ENCODE assay signal across 1 cellular context in genomic region chr20:37729909-37730308, GRCh38.
TF ChIP-seq lines count a peak whose summit lies in the region.

No MANE protein-coding gene starts in this region.

TF ChIP-seq in IMR-90, 13 proteins besides CTCF, POLR2A, EP300 and RAD21:
- no peak for TF ChIP-seq RCOR1 (IDR thresholded peaks at IDR 0.05; ENCODE audit: insufficient replicate concordance, low read length)
- TF ChIP-seq, protein P1, sequence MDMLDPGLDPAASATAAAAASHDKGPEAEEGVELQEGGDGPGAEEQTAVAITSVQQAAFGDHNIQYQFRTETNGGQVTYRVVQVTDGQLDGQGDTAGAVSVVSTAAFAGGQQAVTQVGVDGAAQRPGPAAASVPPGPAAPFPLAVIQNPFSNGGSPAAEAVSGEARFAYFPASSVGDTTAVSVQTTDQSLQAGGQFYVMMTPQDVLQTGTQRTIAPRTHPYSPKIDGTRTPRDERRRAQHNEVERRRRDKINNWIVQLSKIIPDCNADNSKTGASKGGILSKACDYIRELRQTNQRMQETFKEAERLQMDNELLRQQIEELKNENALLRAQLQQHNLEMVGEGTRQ (IDR thresholded peaks at IDR 0.05; ENCODE audit: low read depth, low read length), result no peak
- TF ChIP-seq BHLHE40 (IDR thresholded peaks at IDR 0.05; ENCODE audit: low read depth, low read length), result no peak
- no peak for TF ChIP-seq MXI1 (IDR thresholded peaks at IDR 0.05; ENCODE audit: borderline replicate concordance, low read depth, low read length)
- TF ChIP-seq MAFK (IDR thresholded peaks at IDR 0.05; ENCODE audit: low read depth, low read length), result no peak
- no peak for TF ChIP-seq NFE2L2 (IDR thresholded peaks at IDR 0.05; ENCODE audit: low read depth, low read length)
- TF ChIP-seq FOS (IDR thresholded peaks at IDR 0.05; ENCODE audit: low read depth, low read length), result no peak
- no peak for TF ChIP-seq CHD1 (IDR thresholded peaks at IDR 0.05; ENCODE audit: low read depth, low read length)
- no peak for TF ChIP-seq MAZ (IDR thresholded peaks at IDR 0.05; ENCODE audit: borderline replicate concordance, low read depth, low read length)
- TF ChIP-seq, protein P2, sequence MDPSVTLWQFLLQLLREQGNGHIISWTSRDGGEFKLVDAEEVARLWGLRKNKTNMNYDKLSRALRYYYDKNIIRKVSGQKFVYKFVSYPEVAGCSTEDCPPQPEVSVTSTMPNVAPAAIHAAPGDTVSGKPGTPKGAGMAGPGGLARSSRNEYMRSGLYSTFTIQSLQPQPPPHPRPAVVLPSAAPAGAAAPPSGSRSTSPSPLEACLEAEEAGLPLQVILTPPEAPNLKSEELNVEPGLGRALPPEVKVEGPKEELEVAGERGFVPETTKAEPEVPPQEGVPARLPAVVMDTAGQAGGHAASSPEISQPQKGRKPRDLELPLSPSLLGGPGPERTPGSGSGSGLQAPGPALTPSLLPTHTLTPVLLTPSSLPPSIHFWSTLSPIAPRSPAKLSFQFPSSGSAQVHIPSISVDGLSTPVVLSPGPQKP (IDR thresholded peaks at IDR 0.05; ENCODE audit: borderline replicate concordance, low read depth, low read length), result no peak
- TF ChIP-seq SMC3 (IDR thresholded peaks at IDR 0.05; ENCODE audit: low read depth, low read length), result no peak
- no peak for TF ChIP-seq CEBPB (IDR thresholded peaks at IDR 0.05; ENCODE audit: low read depth, low read length)
- no peak for TF ChIP-seq RFX5 (IDR thresholded peaks at IDR 0.05; ENCODE audit: low read depth, low read length)
TF ChIP-seq in IMR-90: peak in this region for 0.
